Comparison of ENCODE assay signal across 1 cellular context in genomic region chr17:8220783-8221662, GRCh38.
TF ChIP-seq lines count a peak whose summit lies in the region.

No MANE protein-coding gene starts in this region.

TF ChIP-seq in HEK293, 187 proteins besides CTCF, POLR2A, EP300 and RAD21 (continued from another document and continues in another):
- TF ChIP-seq ZNF311 (tag by site-specific recombination; IDR thresholded peaks at IDR 0.05; ENCODE audit: borderline replicate concordance) (no peak), ZFHX2 (tag by site-specific recombination; conservative IDR thresholded peaks at IDR 0.05) (peak; percentile 43), ZNF112 (tag by site-specific recombination; IDR thresholded peaks at IDR 0.05) (no peak), ZBTB11 (tag by site-specific recombination; conservative IDR thresholded peaks at IDR 0.05; ENCODE audit: low read depth) (peak; percentile 43), SP3 (tag by site-specific recombination; IDR thresholded peaks at IDR 0.05) (peak; percentile 58), ZEB2 (tag by site-specific recombination; IDR thresholded peaks at IDR 0.05) (0 out of 2 replicates have a peak, but pooled peaks have one; percentile 74), ZNF335 (tag by site-specific recombination; conservative IDR thresholded peaks at IDR 0.05) (peak; percentile 23), GFI1B (tag by site-specific recombination; IDR thresholded peaks at IDR 0.05) (no peak), PRDM4 (tag by site-specific recombination; IDR thresholded peaks at IDR 0.05) (peak; percentile 33; the same call in 1 of the 2 replicates), TRIM28 (IDR thresholded peaks at IDR 0.05; ENCODE audit: borderline replicate concordance, low read length) (peak; percentile 67; the same call in 1 of the 2 replicates), ZBTB49 (tag by site-specific recombination; IDR thresholded peaks at IDR 0.05; ENCODE audit: low read depth) (no peak), ZNF398 (tag by site-specific recombination; IDR thresholded peaks at IDR 0.05) (no peak), ZNF654 (tag by site-specific recombination; IDR thresholded peaks at IDR 0.05; ENCODE audit: low read depth) (no peak), ZNF366 (tag by site-specific recombination; conservative IDR thresholded peaks at IDR 0.05) (peak; percentile 10; the same call in 1 of the 2 replicates), ZNF214 (tag by site-specific recombination; IDR thresholded peaks at IDR 0.05; ENCODE audit: borderline replicate concordance) (no peak), ZNF37A (tag by site-specific recombination; IDR thresholded peaks at IDR 0.05) (no peak), ZBTB1 (tag by site-specific recombination; IDR thresholded peaks at IDR 0.05) (0 out of 2 replicates have a peak, but pooled peaks have one; percentile 11), INSM2 (tag by site-specific recombination; IDR thresholded peaks at IDR 0.05) (peak; percentile 76), ZNF629 (tag by site-specific recombination; IDR thresholded peaks at IDR 0.05) (peak; percentile 80), ZNF660 (tag by site-specific recombination; IDR thresholded peaks at IDR 0.05) (peak; percentile 97), ZNF157 (tag by site-specific recombination; IDR thresholded peaks at IDR 0.05) (no peak), ZBTB48 (tag by site-specific recombination; IDR thresholded peaks at IDR 0.05) (no peak), MYNN (tag by site-specific recombination; IDR thresholded peaks at IDR 0.05; ENCODE audit: borderline replicate concordance) (peak; percentile 89), ZNF362 (tag by site-specific recombination; IDR thresholded peaks at IDR 0.05) (peak; percentile 81), ZBTB20 (tag by site-specific recombination; IDR thresholded peaks at IDR 0.05) (no peak), ZNF350 (tag by site-specific recombination; IDR thresholded peaks at IDR 0.05) (no peak), ZNF223 (tag by site-specific recombination; IDR thresholded peaks at IDR 0.05) (no peak), ZNF48 (tag by site-specific recombination; IDR thresholded peaks at IDR 0.05) (no peak), ZXDB (tag by site-specific recombination; IDR thresholded peaks at IDR 0.05) (peak; percentile 50; the same call in 1 of the 2 replicates), PRDM1 (tag by site-specific recombination; IDR thresholded peaks at IDR 0.05) (peak; percentile 95), ZNF416 (tag by site-specific recombination; IDR thresholded peaks at IDR 0.05) (no peak), REST (tag by site-specific recombination; IDR thresholded peaks at IDR 0.05) (peak; percentile 22; the same call in 1 of the 2 replicates), ATF2 (tag by site-specific recombination; IDR thresholded peaks at IDR 0.05; ENCODE audit: low read depth) (peak; percentile 50; the same call in 1 of the 2 replicates), OSR2 (tag by site-specific recombination; IDR thresholded peaks at IDR 0.05) (peak; percentile 56), BCL11A (tag by site-specific recombination; IDR thresholded peaks at IDR 0.05; ENCODE audit: low read depth) (peak; percentile 71), IKZF3 (tag by site-specific recombination; IDR thresholded peaks at IDR 0.05) (peak; percentile 98), ZNF664 (tag by site-specific recombination; IDR thresholded peaks at IDR 0.05) (no peak), KLF1 (tag by site-specific recombination; IDR thresholded peaks at IDR 0.05) (0 out of 2 replicates have a peak, but pooled peaks have one; percentile 7), ZNF76 (tag by site-specific recombination; IDR thresholded peaks at IDR 0.05; ENCODE audit: borderline replicate concordance, low read depth) (peak; percentile 36; the same call in 1 of the 2 replicates), ZNF510 (tag by site-specific recombination; IDR thresholded peaks at IDR 0.05; ENCODE audit: insufficient replicate concordance) (no peak), ZNF114 (tag by site-specific recombination; IDR thresholded peaks at IDR 0.05) (no peak), ZBTB6 (tag by site-specific recombination; IDR thresholded peaks at IDR 0.05) (peak; percentile 47; the same call in 1 of the 2 replicates), RBAK (tag by site-specific recombination; IDR thresholded peaks at IDR 0.05) (no peak), ZNF10 (tag by site-specific recombination; IDR thresholded peaks at IDR 0.05) (no peak)
